In genomic region chr10:3532644-3533043, GRCh38 we compare ENCODE assay signal across 21 cellular contexts.
A peak's percentile ranks its signal among the peaks of the same experiment; 100 is the strongest.
DNase-seq lines count a peak whose midpoint lies in the region; ATAC-seq and TF ChIP-seq lines count a peak whose summit lies in the region.
"Had no signal": no experiment of that assay in that cellular context is flagged by ENCODE, and none has a peak within 500 bp of the region (broad histone marks: within the 10 kb centered on the region; RNA-seq: fewer than 3 reads in every experiment).

No MANE protein-coding gene starts in this region.

- TF ChIP-seq POLR2A in right lobe of liver (IDR thresholded peaks at IDR 0.05) = no peak

- H3K27me3 Mint-ChIP-seq in endodermal cell (ENCODE audit: insufficient read depth) = no peaks in the 10 kb centered on the region

- peak; percentile 65 for ATAC-seq in stimulated activated effector memory CD8-positive, alpha-beta T cell treated with anti-CD3 and anti-CD28 coated beads, Interleukin-12 subunit alpha, Interleukin-12 subunit beta, amount 100 ng/mL, for 72 hours
- no peak for ATAC-seq in right lobe of liver
- ATAC-seq: K562; left lobe of liver; naive thymus-derived CD8-positive, alpha-beta T cell had no signal

- 75 to 80% methylated on average over 12 of the region's 12 CpGs for WGBS in esophagus, 2 donors
- 93 to 97% methylated on average over 11 to 12 of the region's 12 CpGs for WGBS in endodermal cell (ENCODE audit: insufficient coverage in 1 of 2, insufficient read length in 1 of 2), 2 experiments
- WGBS in right lobe of liver (ENCODE audit: insufficient coverage, low coverage, low lambda C conversion rate, missing lambda C conversion rate) = 84% methylated on average over 8 of the region's 12 CpGs

- H3K4me3 Mint-ChIP-seq in stimulated activated effector memory CD8-positive, alpha-beta T cell treated with anti-CD3 and anti-CD28 coated beads, Interleukin-12 subunit alpha, Interleukin-12 subunit beta, amount 100 ng/mL, for 72 hours = no peak overlapping the region
- H3K4me3 Mint-ChIP-seq in endodermal cell = no peak overlapping the region
- H3K4me3 Mint-ChIP-seq: naive thymus-derived CD8-positive, alpha-beta T cell had no signal

- POLR2A ChIA-PET in PC-9 (lab: Charles Lee; ENCODE audit: unreplicated experiment) = no interaction called here

- H3K36me3 ChIP-seq in PC-9 (ENCODE audit: low read depth) (no peaks in the 10 kb centered on the region), esophagus (ENCODE audit: control insufficient read depth in 2 of 2, insufficient read depth in 2 of 2, low read length in 1 of 2) (no peaks in the 10 kb centered on the region), tibial artery (no peaks in the 10 kb centered on the region), endodermal cell (ENCODE audit: control insufficient read depth, insufficient read depth, low read length) (no peaks in the 10 kb centered on the region), right lobe of liver (no peaks in the 10 kb centered on the region)
- H3K36me3 ChIP-seq: upper lobe of left lung had no signal

- H3F3A ChIP-seq in PC-9 (ENCODE audit: insufficient read depth, low read depth) = peaks cover 8% of the 10 kb centered on the region

- intact Hi-C loops in PC-9 (cut with micrococcal nuclease; ENCODE audit: unreplicated experiment) = loop anchor here (2.0 to 5.0 kb wide), 2 partner anchors 64 to 250 kb away; no protein-coding TSS in a partner anchor
- intact Hi-C loops in tibial artery (cut with DNase I; ENCODE audit: low total_unique reads) = no loop called here
- intact Hi-C loops in right lobe of liver (cut with DNase I) = no loop called here

- no peaks in the 10 kb centered on the region for H3K79me2 ChIP-seq in PC-9 (ENCODE audit: low read depth)

- no peaks in the 10 kb centered on the region for H3K9me3 ChIP-seq in PC-9 (ENCODE audit: insufficient read depth, low read depth)
- H3K9me3 ChIP-seq in esophagus (ENCODE audit: control insufficient read depth in 2 of 2, insufficient read depth in 1 of 2, low read depth in 1 of 2, low read length in 1 of 2) = no peaks in the 10 kb centered on the region
- no peaks in the 10 kb centered on the region for H3K9me3 ChIP-seq in tibial artery
- no peaks in the 10 kb centered on the region for H3K9me3 ChIP-seq in endodermal cell (ENCODE audit: control insufficient read depth, low read length)
- no peaks in the 10 kb centered on the region for H3K9me3 ChIP-seq in right lobe of liver
- H3K9me3 ChIP-seq: upper lobe of left lung had no signal

- H4K20me1 ChIP-seq in PC-9 (ENCODE audit: insufficient read depth) = no peaks in the 10 kb centered on the region

- no peak overlapping the region for H3K9ac ChIP-seq in endodermal cell (ENCODE audit: extremely low read depth, low read length, poor library complexity, severe bottlenecking)

- H3K4me1 Mint-ChIP-seq in stimulated activated effector memory CD8-positive, alpha-beta T cell treated with anti-CD3 and anti-CD28 coated beads, Interleukin-12 subunit alpha, Interleukin-12 subunit beta, amount 100 ng/mL, for 72 hours = peaks cover 5% of the 10 kb centered on the region
- no peaks in the 10 kb centered on the region for H3K4me1 Mint-ChIP-seq in endodermal cell
- H3K4me1 Mint-ChIP-seq: naive thymus-derived CD8-positive, alpha-beta T cell had no signal

- H3K27ac Mint-ChIP-seq in stimulated activated effector memory CD8-positive, alpha-beta T cell treated with anti-CD3 and anti-CD28 coated beads, Interleukin-12 subunit alpha, Interleukin-12 subunit beta, amount 100 ng/mL, for 72 hours = no peak overlapping the region
- no peak overlapping the region for H3K27ac Mint-ChIP-seq in endodermal cell
- H3K27ac Mint-ChIP-seq: activated T-helper 2 cell treated with anti-CD3 and anti-CD28 coated beads, Interferon-gamma antibody, Interleukin-2, Interleukin-4, amounts not matched to agents 10 μg/mL and 5 μg/mL and 100 μg/mL, durations not matched to agents 14 hours and 24 hours and 36 hours; naive thymus-derived CD8-positive, alpha-beta T cell had no signal

- no peaks in the 10 kb centered on the region for H3K9me3 Mint-ChIP-seq in stimulated activated effector memory CD8-positive, alpha-beta T cell treated with anti-CD3 and anti-CD28 coated beads, Interleukin-12 subunit alpha, Interleukin-12 subunit beta, amount 100 ng/mL, for 72 hours
- H3K9me3 Mint-ChIP-seq in endodermal cell = no peaks in the 10 kb centered on the region
- H3K9me3 Mint-ChIP-seq: activated T-helper 2 cell treated with anti-CD3 and anti-CD28 coated beads, Interferon-gamma antibody, Interleukin-2, Interleukin-4, amounts not matched to agents 10 μg/mL and 5 μg/mL and 100 μg/mL, durations not matched to agents 14 hours and 24 hours and 36 hours; naive thymus-derived CD8-positive, alpha-beta T cell had no signal

- TF ChIP-seq CTCF in PC-9 (conservative IDR thresholded peaks at IDR 0.05) = no peak
- TF ChIP-seq CTCF in tibial artery (IDR thresholded peaks at IDR 0.05) = no peak
- TF ChIP-seq CTCF in endodermal cell (conservative IDR thresholded peaks at IDR 0.05) = no peak
- no peak for TF ChIP-seq CTCF in right lobe of liver (IDR thresholded peaks at IDR 0.05)

- H3K27me3 ChIP-seq in PC-9 (ENCODE audit: insufficient read depth, low read depth) = no peaks in the 10 kb centered on the region
- no peaks in the 10 kb centered on the region for H3K27me3 ChIP-seq in esophagus (ENCODE audit: control insufficient read depth in 1 of 2, insufficient read depth in 2 of 2, low read length in 2 of 2)
- H3K27me3 ChIP-seq in tibial artery = no peaks in the 10 kb centered on the region
- H3K27me3 ChIP-seq in endodermal cell (ENCODE audit: control insufficient read depth, insufficient read depth, low read length, poor library complexity, severe bottlenecking) = no peaks in the 10 kb centered on the region
- no peaks in the 10 kb centered on the region for H3K27me3 ChIP-seq in right lobe of liver
- H3K27me3 ChIP-seq: upper lobe of left lung had no signal

- no peaks in the 10 kb centered on the region for H3K9me2 ChIP-seq in PC-9 (ENCODE audit: insufficient read depth)

- H3K4me3 ChIP-seq in PC-9 (peak overlapping the region; percentile 46; the same call in 1 of the 2 replicates), esophagus (ENCODE audit: low read depth in 1 of 2, low read length in 2 of 2) (no peak overlapping the region), tibial artery (no peak overlapping the region), endodermal cell (ENCODE audit: low read length) (no peak overlapping the region), right lobe of liver (no peak overlapping the region)
- H3K4me3 ChIP-seq: K562, upper lobe of left lung had no signal

- H3K27ac ChIP-seq in PC-9 (peak overlapping the region; percentile 96), esophagus (ENCODE audit: low read depth in 2 of 2, low read length in 1 of 2) (peak overlapping the region; percentile 11 to 59), tibial artery (no peak overlapping the region), endodermal cell (ENCODE audit: low read depth, low read length) (no peak overlapping the region), right lobe of liver (no peak overlapping the region)
- H3K27ac ChIP-seq: upper lobe of left lung had no signal

- DNase-seq in HT-29 (ENCODE audit: low spot score) (peak; percentile 58), PC-9 (peak; percentile 65 to 78), tibial artery (no peak), endodermal cell (no peak), right lobe of liver (no peak), EL (no peak)
- DNase-seq in stimulated activated effector memory CD8-positive, alpha-beta T cell treated with anti-CD3 and anti-CD28 coated beads, Interleukin-12 subunit alpha, Interleukin-12 subunit beta, amount 100 ng/mL, for 72 hours (ENCODE audit: low spot score in 2 of 2) = no peak
- DNase-seq: activated CD4-positive, alpha-beta T cell treated with anti-CD3 and anti-CD28 coated beads, Interleukin-2, amount 50 U/mL, for 48 hours; cortex of kidney; hippocampal formation; naive thymus-derived CD8-positive, alpha-beta T cell; NCI-H187 treated with DMSO at 0.1 percent for 48 hours; NCI-H524 treated with DMSO at 0.1 percent for 48 hours; retina; SHP77 treated with DMSO at 0.1 percent for 48 hours; stimulated activated CD4-positive, alpha-beta T cell treated with anti-CD3 and anti-CD28 coated beads, Interleukin-1b, Interleukin-23, amount 100 ng/mL, for 48 hours had no signal

- H2AFZ ChIP-seq in PC-9 = 0 out of 2 replicates have a peak overlapping the region, but pooled peaks have one; percentile 58

- no TSS peak for BruUV-seq in PC-9 (replicated peaks; lab: Mats Ljungman, UMichigan)

- H3K4me1 ChIP-seq in PC-9 (replicated peaks; ENCODE audit: insufficient read depth) (peaks cover 17% of the 10 kb centered on the region), esophagus (ENCODE audit: control insufficient read depth in 2 of 2, insufficient read depth in 2 of 2, low read length in 1 of 2) (peaks cover 2% of the 10 kb centered on the region in 2 donors), tibial artery (peaks cover 0 to 23% (median 17%) of the 10 kb centered on the region in 4 donors), endodermal cell (ENCODE audit: control insufficient read depth, insufficient read depth, low read length) (no peaks in the 10 kb centered on the region), right lobe of liver (no peaks in the 10 kb centered on the region)
- H3K4me1 ChIP-seq: upper lobe of left lung had no signal

- CTCF ChIA-PET in PC-9 (lab: Charles Lee) = no interaction called here

- H3K4me2 ChIP-seq in PC-9 = peak overlapping the region; percentile 93

- H3K36me3 Mint-ChIP-seq in stimulated activated effector memory CD8-positive, alpha-beta T cell treated with anti-CD3 and anti-CD28 coated beads, Interleukin-12 subunit alpha, Interleukin-12 subunit beta, amount 100 ng/mL, for 72 hours = no peaks in the 10 kb centered on the region
- H3K36me3 Mint-ChIP-seq in endodermal cell (ENCODE audit: low read depth) = no peaks in the 10 kb centered on the region
- H3K36me3 Mint-ChIP-seq: naive thymus-derived CD8-positive, alpha-beta T cell had no signal

Comparison
In these comparisons a context has a peak if more than half of its experiments do, and no peak if none do; other contexts are left out.
1. DNase-seq: peak in HT-29 (single experiment) and PC-9 (2 of 2); none in stimulated activated effector memory CD8-positive, alpha-beta T cell treated with anti-CD3 and anti-CD28 coated beads, Interleukin-12 subunit alpha, Interleukin-12 subunit beta, amount 100 ng/mL, for 72 hours (0 of 2), tibial artery (0 of 2), endodermal cell (single experiment), right lobe of liver (0 of 3) and EL (single experiment).
2. H3K27ac ChIP-seq: peak in PC-9 (single experiment) and esophagus (2 of 2); none in tibial artery (0 of 2), endodermal cell (single experiment) and right lobe of liver (0 of 3).